1 cellular context compared by ENCODE assay signal in genomic region chr1:29736582-29737188, GRCh38.
A peak's percentile ranks its signal among the peaks of the same experiment; 100 is the strongest.
TF ChIP-seq lines count a peak whose summit lies in the region.

No MANE protein-coding gene starts in this region.

TF ChIP-seq in HepG2, 621 proteins besides CTCF, POLR2A, EP300 and RAD21 (continued from another document):
- no peak for TF ChIP-seq CSRNP1 (CRISPR knock-in tag; IDR thresholded peaks at IDR 0.05)
- peak; percentile 95 for TF ChIP-seq MIER2 (CRISPR knock-in tag; IDR thresholded peaks at IDR 0.05)
- TF ChIP-seq RFX5 (IDR thresholded peaks at IDR 0.05; ENCODE audit: low read depth, low read length), result no peak
- 0 out of 2 replicates have a peak, but pooled peaks have one; percentile 33 for TF ChIP-seq BCL6 (CRISPR knock-in tag; IDR thresholded peaks at IDR 0.05)
- TF ChIP-seq ZNF335 (CRISPR knock-in tag; IDR thresholded peaks at IDR 0.05), result no peak
- TF ChIP-seq ZNF746 (CRISPR knock-in tag; IDR thresholded peaks at IDR 0.05), result no peak
- no peak for TF ChIP-seq CREM (IDR thresholded peaks at IDR 0.05)
- no peak for TF ChIP-seq CREM (CRISPR knock-in tag; IDR thresholded peaks at IDR 0.05)
- no peak for TF ChIP-seq ZNF367 (CRISPR knock-in tag; IDR thresholded peaks at IDR 0.05; ENCODE audit: borderline replicate concordance)
- no peak for TF ChIP-seq PCBP1 (IDR thresholded peaks at IDR 0.05; ENCODE audit: borderline replicate concordance, low read depth, low read length)
- TF ChIP-seq MAF1 (CRISPR knock-in tag; IDR thresholded peaks at IDR 0.05; ENCODE audit: borderline replicate concordance), result no peak
- TF ChIP-seq FOXK1 (CRISPR knock-in tag; IDR thresholded peaks at IDR 0.05; ENCODE audit: borderline replicate concordance, low read depth), result peak; percentile 20; the same call in 1 of the 2 replicates
